In genomic region chrX:66015152-66015827, GRCh38 we compare ENCODE assay signal across 8 cellular contexts. TPM values are rescaled to one million over a fixed set of nuclear protein-coding genes. Genes with fewer than 3 reads are reported as not detected.
A peak's percentile ranks its signal among the peaks of the same experiment; 100 is the strongest.
DNase-seq lines count a peak whose midpoint lies in the region; ATAC-seq and TF ChIP-seq lines count a peak whose summit lies in the region.

No MANE protein-coding gene starts in this region.

- DNase-seq in CD1c-positive myeloid dendritic cell (ENCODE audit: extremely low spot score), result peak; percentile 80
- peak; percentile 72 for DNase-seq in MM.1S
- DNase-seq in germinal center (ENCODE audit: low spot score), result peak; percentile 10
- DNase-seq in SK-N-DZ (ENCODE audit: low spot score), result no peak
- no peak for DNase-seq in activated gamma-delta T cell (lab: John Stamatoyannopoulos, UW)
- DNase-seq in NCI-H69 (lab: John Stamatoyannopoulos, UW), result no peak
- no peak for DNase-seq in NCI-H2107 treated with DMSO at 0.1 percent for 48 hours (lab: John Stamatoyannopoulos, UW; ENCODE audit: unreplicated experiment)

- no peaks in the 10 kb centered on the region for H3K27me3 ChIP-seq in MM.1S (replicated peaks; ENCODE audit: insufficient read depth, low read length)

- no peaks in the 10 kb centered on the region for H3K9me3 ChIP-seq in MM.1S (replicated peaks; ENCODE audit: insufficient read depth, low read length)

- TF ChIP-seq CTCF in MM.1S (IDR thresholded peaks at IDR 0.05; ENCODE audit: low read length), result no peak

- no peaks in the 10 kb centered on the region for H3K79me2 ChIP-seq in MM.1S (ENCODE audit: low read length)

- peaks cover 29% of the 10 kb centered on the region for H3F3A ChIP-seq in MM.1S (ENCODE audit: insufficient read depth, low read length)

- peak overlapping the region; percentile 23; the same call in 1 of the 2 replicates for H3K4me2 ChIP-seq in MM.1S (ENCODE audit: low read depth, low read length)

- H3K4me3 ChIP-seq in MM.1S (ENCODE audit: low read length), result no peak overlapping the region

- H3K9ac ChIP-seq in MM.1S (ENCODE audit: low read length), result no peak overlapping the region

- peak overlapping the region; percentile 56 for H2AFZ ChIP-seq in MM.1S (ENCODE audit: low read length)

- peaks cover 78% of the 10 kb centered on the region for H3K4me1 ChIP-seq in MM.1S (ENCODE audit: low read length)

- peak; percentile 49 for ATAC-seq in GM19397 (IDR thresholded peaks at IDR 0.05; ENCODE audit: unreplicated experiment)

- no peaks in the 10 kb centered on the region for H3K36me3 ChIP-seq in MM.1S (replicated peaks; ENCODE audit: insufficient read depth, low read length)

- peak overlapping the region; percentile 58; the same call in 1 of the 2 replicates for H3K27ac ChIP-seq in MM.1S (ENCODE audit: low read length)

- H3K9me2 ChIP-seq in MM.1S (replicated peaks; ENCODE audit: insufficient read depth, low read length), result no peaks in the 10 kb centered on the region

- H4K20me1 ChIP-seq in MM.1S (ENCODE audit: insufficient read depth, low read length), result no peaks in the 10 kb centered on the region

RNA-seq across cellular contexts. Expression of gene VSIG4, which starts 24.6 kb away (rescaled TPM):
- polyA plus RNA-seq in SK-N-DZ (2014; cell fraction: cytosol; rRNA removed), result not detected in 2 replicates
- not detected in 2 replicates for polyA plus RNA-seq in SK-N-DZ (2014; cell fraction: nucleus; rRNA removed)

Comparison
In these comparisons a context has a peak if more than half of its experiments do, and no peak if none do; other contexts are left out.
1. DNase-seq: peak in CD1c-positive myeloid dendritic cell (single experiment), MM.1S (single experiment) and germinal center (single experiment); none in SK-N-DZ (single experiment), activated gamma-delta T cell (single experiment), NCI-H69 (single experiment) and NCI-H2107 treated with DMSO at 0.1 percent for 48 hours (single experiment).